ENCODE assay signal across 8 cellular contexts in genomic region chr15:78506971-78507830, GRCh38. TPM values are rescaled to one million over a fixed set of nuclear protein-coding genes. Genes with fewer than 3 reads are reported as not detected.
DNase-seq lines count a peak whose midpoint lies in the region; ATAC-seq and TF ChIP-seq lines count a peak whose summit lies in the region.

Gene HYKK (plus strand): TSS chr15:78507577. CDS start chr15:78513089, 5,512 bp downstream.

- no peaks in the 10 kb centered on the region for H3K9me3 ChIP-seq in DOHH2 (ENCODE audit: control insufficient read depth, insufficient read depth, low read length)
- H3K9me3 ChIP-seq in RWPE2 (ENCODE audit: severe bottlenecking): no peaks in the 10 kb centered on the region

- H3K27me3 Mint-ChIP-seq in natural killer cell (ENCODE audit: low read depth in 2 of 2): peaks cover 11 to 15% of the 10 kb centered on the region in 2 donors
- H3K27me3 Mint-ChIP-seq in stimulated activated naive B cell treated with anti-CD40 and anti-IgM and Interleukin-4, amounts not matched to agents 10 μg/mL and 1 μg/mL and 100 μg/mL, for 72 hours: peaks cover 5 to 17% of the 10 kb centered on the region in 2 donors

- no peaks in the 10 kb centered on the region for H3K9me2 ChIP-seq in DOHH2 (replicated peaks; ENCODE audit: control insufficient read depth, low read length)

- H3K36me3 ChIP-seq in DOHH2 (ENCODE audit: control insufficient read depth, low read length) (no peaks in the 10 kb centered on the region), RWPE2 (ENCODE audit: low read depth) (no peaks in the 10 kb centered on the region)

- H3K27ac ChIP-seq in DOHH2 (ENCODE audit: low read depth, low read length): no peak within 1 kb of the TSS
- no peak within 1 kb of the TSS for H3K27ac ChIP-seq in RWPE2 (ENCODE audit: poor library complexity, severe bottlenecking)

- H3K27ac Mint-ChIP-seq in natural killer cell: peak within 1 kb of the TSS in 1 of 2 donors; percentile 21
- peak within 1 kb of the TSS; percentile 25 for H3K27ac Mint-ChIP-seq in stimulated activated naive B cell treated with anti-CD40 and anti-IgM and Interleukin-4, amounts not matched to agents 10 μg/mL and 1 μg/mL and 100 μg/mL, for 72 hours

- H3K4me3 ChIP-seq in DOHH2 (ENCODE audit: low read length) (peak within 1 kb of the TSS; percentile 78), RWPE2 (ENCODE audit: severe bottlenecking) (peak within 1 kb of the TSS; percentile 61), fibroblast of the aortic adventitia (ENCODE audit: low read depth, low read length) (peak within 1 kb of the TSS; percentile 91)

- H3K27me3 ChIP-seq in DOHH2 (ENCODE audit: control insufficient read depth, low read length): peaks cover 8% of the 10 kb centered on the region
- H3K27me3 ChIP-seq in RWPE2 (ENCODE audit: insufficient read depth, poor library complexity, severe bottlenecking): no peaks in the 10 kb centered on the region

- H4K20me1 ChIP-seq in DOHH2 (ENCODE audit: control insufficient read depth, insufficient read depth, low read depth, low read length): no peaks in the 10 kb centered on the region

- peak within 1 kb of the TSS; percentile 74 for H3K4me2 ChIP-seq in DOHH2 (ENCODE audit: low read length)

- DNase-seq in H4 (ENCODE audit: low spot score) (peak; percentile 95), LoVo (ENCODE audit: low spot score) (peak; percentile 99), RWPE2 (ENCODE audit: low spot score) (peak; percentile 99), fibroblast of the aortic adventitia (ENCODE audit: low read depth) (peak; percentile 97), natural killer cell (peak; percentile 32)
- peak; percentile 60 for DNase-seq in activated T-helper 9 cell treated with anti-CD3 and anti-CD28 coated beads, Interleukin-2, amount 50 U/mL, for 16 hours (ENCODE audit: low read depth)
- DNase-seq in stimulated activated naive B cell treated with anti-CD40 and anti-IgM and Interleukin-4, amounts not matched to agents 10 μg/mL and 1 μg/mL and 100 μg/mL, for 72 hours: peak; percentile 56

- H3K4me1 ChIP-seq in DOHH2 (ENCODE audit: control insufficient read depth, low read length) (peaks cover 12% of the 10 kb centered on the region), RWPE2 (ENCODE audit: insufficient read depth, poor library complexity, severe bottlenecking) (no peaks in the 10 kb centered on the region)

- no peaks in the 10 kb centered on the region for H3K79me2 ChIP-seq in DOHH2 (ENCODE audit: control insufficient read depth, low read length)

- H3K36me3 Mint-ChIP-seq in natural killer cell: no peaks in the 10 kb centered on the region
- H3K36me3 Mint-ChIP-seq in stimulated activated naive B cell treated with anti-CD40 and anti-IgM and Interleukin-4, amounts not matched to agents 10 μg/mL and 1 μg/mL and 100 μg/mL, for 72 hours: peaks cover 2 to 3% of the 10 kb centered on the region in 2 donors

- intact Hi-C loops in natural killer cell (cut with micrococcal nuclease): no loop called here

- peak; percentile 94 for ATAC-seq in RWPE2 (ENCODE audit: low read depth)
- peak; percentile 73 to 79 (median 78) for ATAC-seq in natural killer cell
- ATAC-seq in stimulated activated naive B cell treated with anti-CD40 and anti-IgM and Interleukin-4, amounts not matched to agents 10 μg/mL and 1 μg/mL and 100 μg/mL, for 72 hours (replicated peaks): peak; percentile 87 to 90

- H3K4me1 Mint-ChIP-seq in natural killer cell: peaks cover 15 to 22% of the 10 kb centered on the region in 2 donors
- peaks cover 11 to 21% of the 10 kb centered on the region in 2 donors for H3K4me1 Mint-ChIP-seq in stimulated activated naive B cell treated with anti-CD40 and anti-IgM and Interleukin-4, amounts not matched to agents 10 μg/mL and 1 μg/mL and 100 μg/mL, for 72 hours

- H3K4me3 Mint-ChIP-seq in natural killer cell: peak within 1 kb of the TSS; percentile 93
- H3K4me3 Mint-ChIP-seq in stimulated activated naive B cell treated with anti-CD40 and anti-IgM and Interleukin-4, amounts not matched to agents 10 μg/mL and 1 μg/mL and 100 μg/mL, for 72 hours: peak within 1 kb of the TSS; percentile 94

- no peaks in the 10 kb centered on the region for H3K9me3 Mint-ChIP-seq in natural killer cell
- no peaks in the 10 kb centered on the region for H3K9me3 Mint-ChIP-seq in stimulated activated naive B cell treated with anti-CD40 and anti-IgM and Interleukin-4, amounts not matched to agents 10 μg/mL and 1 μg/mL and 100 μg/mL, for 72 hours

- no peaks in the 10 kb centered on the region for H3F3A ChIP-seq in DOHH2 (ENCODE audit: control insufficient read depth, insufficient read depth)

- no peak for TF ChIP-seq CTCF in DOHH2 (IDR thresholded peaks at IDR 0.05; ENCODE audit: low read depth, low read length, poor library complexity, severe bottlenecking)
- TF ChIP-seq CTCF in RWPE2 (IDR thresholded peaks at IDR 0.05; ENCODE audit: poor library complexity, severe bottlenecking): peak; percentile 36
- TF ChIP-seq CTCF in fibroblast of the aortic adventitia (IDR thresholded peaks at IDR 0.05; ENCODE audit: insufficient read depth, low read length): peak; percentile 28
- no peak for TF ChIP-seq CTCF in natural killer cell (IDR thresholded peaks at IDR 0.05)

RNA-seq across cellular contexts. Expression of gene HYKK, which starts in this region (rescaled TPM):
- total RNA-seq in H4 (2014; rRNA removed; shearing (Covaris generic)): 5.5 and 9.3 TPM in 2 replicates
- 3.3 and 10.2 TPM in 2 replicates for total RNA-seq in fibroblast of the aortic adventitia (ENCODE audit: low replicate concordance)
- under 1 TPM in 1 of 3 donors, not detected in 2; 0.32 TPM for total RNA-seq in natural killer cell

Comparison
In these comparisons a context has a peak if more than half of its experiments do, and no peak if none do; other contexts are left out.
1. Peak in DNase-seq and ATAC-seq in natural killer cell; RNA of the gene not detected or under 1 TPM.
2. CTCF ChIP-seq: peak in RWPE2 (single experiment) and fibroblast of the aortic adventitia (single experiment); none in DOHH2 (single experiment) and natural killer cell (single experiment).
3. DNase-seq: peak in every context shown above with its lines; median percentile 99 in LoVo; 99 in RWPE2; 97 in fibroblast of the aortic adventitia; 95 in H4; 60 in activated T-helper 9 cell treated with anti-CD3 and anti-CD28 coated beads, Interleukin-2, amount 50 U/mL, for 16 hours; 56 in stimulated activated naive B cell treated with anti-CD40 and anti-IgM and Interleukin-4, amounts not matched to agents 10 μg/mL and 1 μg/mL and 100 μg/mL, for 72 hours; 32 in natural killer cell.
4. Peak in every context shown above with its lines, with median percentiles within 50 percentile points of each other: H3K4me3 ChIP-seq and ATAC-seq.